8 cellular contexts compared by ENCODE assay signal in genomic region chr22:30245985-30246901, GRCh38. TPM values are rescaled to one million over a fixed set of nuclear protein-coding genes. Genes with fewer than 3 reads are reported as not detected.
DNase-seq lines count a peak whose midpoint lies in the region; ATAC-seq and TF ChIP-seq lines count a peak whose summit lies in the region.

LIF (minus strand) TSS chr22:30246759; CDS start chr22:30246695, 64 bp downstream.

- H3K36me3 ChIP-seq in ACC112 (ENCODE audit: insufficient read depth, low read length): no peaks in the 10 kb centered on the region; the same call in 1 of the 2 replicates
- H3K36me3 ChIP-seq in HEK293 (ENCODE audit: control insufficient read depth in 2 of 2, insufficient read depth in 1 of 2, low read length in 2 of 2): peaks cover 0 to 26% of the 10 kb centered on the region in 2 experiments; a peak in 1 of 3 replicates
- H3K36me3 ChIP-seq in lung (ENCODE audit: control insufficient read depth in 2 of 2, insufficient read depth in 2 of 2, low read length in 2 of 2): no peaks in the 10 kb centered on the region
- no peaks in the 10 kb centered on the region for H3K36me3 ChIP-seq in adrenal gland (replicated peaks in 1 of 2)

- H3K4me3 ChIP-seq in ACC112 (ENCODE audit: low read depth, low read length) (peak within 1 kb of the TSS; percentile 91), HEK293 (ENCODE audit: low read depth, low read length) (peak within 1 kb of the TSS; percentile 56), coronary artery (peak within 1 kb of the TSS; percentile 67), lung (peak within 1 kb of the TSS; percentile 30), adrenal gland (peak within 1 kb of the TSS in 2 of 4 donors; percentile 7 to 61)

- H3K27me3 ChIP-seq in ACC112 (ENCODE audit: insufficient read depth, low read length): no peaks in the 10 kb centered on the region
- no peaks in the 10 kb centered on the region for H3K27me3 ChIP-seq in lung (ENCODE audit: control insufficient read depth, insufficient read depth)
- no peaks in the 10 kb centered on the region for H3K27me3 ChIP-seq in adrenal gland

- H3K36me3 Mint-ChIP-seq in activated B cell treated with CpG ODN at 0.5 μM for 24 hours (ENCODE audit: low read depth): no peaks in the 10 kb centered on the region
- H3K36me3 Mint-ChIP-seq in stimulated activated naive B cell treated with anti-CD40 and anti-IgM and Interleukin-4, amounts not matched to agents 10 μg/mL and 1 μg/mL and 100 μg/mL, for 72 hours: peaks cover 2 to 7% of the 10 kb centered on the region in 2 donors

- CTCF ChIA-PET in HEK293 (lab: Yijun Ruan, JAX) (interaction anchor here (0.6 to 1.3 kb wide), 5 partner anchors 10 to 139 kb away, joined by 3 to 7 read pairs (median 4); no protein-coding TSS in a partner anchor), activated B cell treated with CpG ODN at 0.5 μM for 24 hours (lab: Charles Lee) (no interaction called here)

- DNase-seq in activated B cell treated with CpG ODN at 0.5 μM for 24 hours: no peak
- DNase-seq in coronary artery (ENCODE audit: low spot score): no peak
- no peak for DNase-seq in lung (ENCODE audit: low spot score)
- DNase-seq in stimulated activated naive B cell treated with anti-CD40 and anti-IgM and Interleukin-4, amounts not matched to agents 10 μg/mL and 1 μg/mL and 100 μg/mL, for 72 hours: no peak
- DNase-seq in adrenal gland: no peak

- H3K9me3 ChIP-seq in HEK293 (ENCODE audit: control insufficient read depth, insufficient read depth, low read depth, low read length) (no peaks in the 10 kb centered on the region), lung (ENCODE audit: control insufficient read depth in 2 of 2, insufficient read depth in 1 of 2, low read length in 1 of 2) (no peaks in the 10 kb centered on the region), adrenal gland (replicated peaks in 1 of 3) (no peaks in the 10 kb centered on the region)

- peaks cover 28% of the 10 kb centered on the region for H3K79me2 ChIP-seq in ACC112 (ENCODE audit: control insufficient read depth, insufficient read depth, low read length, unreplicated experiment)

- peak within 1 kb of the TSS; percentile 89 for H3K27ac ChIP-seq in ACC112 (ENCODE audit: low read depth, low read length)
- peak within 1 kb of the TSS; percentile 78; the same call in 1 of the 2 replicates for H3K27ac ChIP-seq in HEK293 (ENCODE audit: extremely low read depth, low read depth, low read length)
- no peak within 1 kb of the TSS for H3K27ac ChIP-seq in coronary artery
- H3K27ac ChIP-seq in lung (ENCODE audit: low read depth in 1 of 2, low read length in 1 of 2): peak within 1 kb of the TSS in 1 of 2 donors; percentile 21
- H3K27ac ChIP-seq in adrenal gland: no peak within 1 kb of the TSS

- intact Hi-C loops in activated B cell treated with CpG ODN at 0.5 μM for 24 hours (cut with micrococcal nuclease) (no loop called here), adrenal gland (cut with DNase I) (no loop called here)

- peaks cover 76% of the 10 kb centered on the region for H3K4me1 ChIP-seq in ACC112 (ENCODE audit: control insufficient read depth, insufficient read depth, low read length, unreplicated experiment)
- peaks cover 3% of the 10 kb centered on the region; the same call in 1 of the 2 replicates for H3K4me1 ChIP-seq in HEK293 (ENCODE audit: control insufficient read depth, insufficient read depth, low read length)
- H3K4me1 ChIP-seq in lung (ENCODE audit: control insufficient read depth in 2 of 2, insufficient read depth in 2 of 2, low read length in 2 of 2): peaks cover 0 to 9% of the 10 kb centered on the region in 2 donors
- H3K4me1 ChIP-seq in adrenal gland (replicated peaks in 1 of 2): peaks cover 8 to 16% of the 10 kb centered on the region in 2 donors

- TF ChIP-seq POLR2A in adrenal gland (IDR thresholded peaks at IDR 0.05): no peak

- H3K27ac Mint-ChIP-seq in activated B cell treated with CpG ODN at 0.5 μM for 24 hours: no peak within 1 kb of the TSS
- peak within 1 kb of the TSS; percentile 42 for H3K27ac Mint-ChIP-seq in stimulated activated naive B cell treated with anti-CD40 and anti-IgM and Interleukin-4, amounts not matched to agents 10 μg/mL and 1 μg/mL and 100 μg/mL, for 72 hours

- H3K27me3 Mint-ChIP-seq in activated B cell treated with CpG ODN at 0.5 μM for 24 hours: peaks cover 40% of the 10 kb centered on the region
- peaks cover 43 to 44% of the 10 kb centered on the region in 2 donors for H3K27me3 Mint-ChIP-seq in stimulated activated naive B cell treated with anti-CD40 and anti-IgM and Interleukin-4, amounts not matched to agents 10 μg/mL and 1 μg/mL and 100 μg/mL, for 72 hours

- no peak for ATAC-seq in activated B cell treated with CpG ODN at 0.5 μM for 24 hours (ENCODE audit: low read depth)
- no peak for ATAC-seq in lung (ENCODE audit: insufficient read depth, low FRiP score)
- ATAC-seq in stimulated activated naive B cell treated with anti-CD40 and anti-IgM and Interleukin-4, amounts not matched to agents 10 μg/mL and 1 μg/mL and 100 μg/mL, for 72 hours (replicated peaks): peak; percentile 54 to 66
- ATAC-seq in GM19351 (IDR thresholded peaks at IDR 0.05; ENCODE audit: unreplicated experiment): no peak

- POLR2A ChIA-PET in HEK293 (lab: Yijun Ruan, JAX) (interaction anchor here (0.6 to 1.8 kb wide), 3 partner anchors 9 to 39 kb away, joined by 3 to 7 read pairs (median 3); no protein-coding TSS in a partner anchor), activated B cell treated with CpG ODN at 0.5 μM for 24 hours (lab: Charles Lee) (interaction anchor here (0.7 kb wide), 1 partner anchor 9 kb away, joined by 3 read pairs; no protein-coding TSS in a partner anchor)

- peaks cover 15% of the 10 kb centered on the region for H3K4me1 Mint-ChIP-seq in activated B cell treated with CpG ODN at 0.5 μM for 24 hours
- H3K4me1 Mint-ChIP-seq in stimulated activated naive B cell treated with anti-CD40 and anti-IgM and Interleukin-4, amounts not matched to agents 10 μg/mL and 1 μg/mL and 100 μg/mL, for 72 hours: peaks cover 36 to 51% of the 10 kb centered on the region in 2 donors

- H2AFZ ChIP-seq in ACC112 (ENCODE audit: low read length, unreplicated experiment): peak within 1 kb of the TSS; percentile 50

- H3K4me3 Mint-ChIP-seq in activated B cell treated with CpG ODN at 0.5 μM for 24 hours: peak within 1 kb of the TSS; percentile 69
- H3K4me3 Mint-ChIP-seq in stimulated activated naive B cell treated with anti-CD40 and anti-IgM and Interleukin-4, amounts not matched to agents 10 μg/mL and 1 μg/mL and 100 μg/mL, for 72 hours: peak within 1 kb of the TSS; percentile 89 to 93

- no peaks in the 10 kb centered on the region for H3K9me3 Mint-ChIP-seq in activated B cell treated with CpG ODN at 0.5 μM for 24 hours
- H3K9me3 Mint-ChIP-seq in stimulated activated naive B cell treated with anti-CD40 and anti-IgM and Interleukin-4, amounts not matched to agents 10 μg/mL and 1 μg/mL and 100 μg/mL, for 72 hours: no peaks in the 10 kb centered on the region

- 2 to 3% methylated on average over 55 to 65 of the region's 65 CpGs for WGBS in lung, 2 donors
- 0 to 2% (median 2%) methylated on average over 33 to 65 of the region's 65 CpGs for WGBS in adrenal gland, 4 donors

- peak; percentile 84 for TF ChIP-seq CTCF in HEK293 (tag by site-specific recombination; IDR thresholded peaks at IDR 0.05)
- TF ChIP-seq CTCF in activated B cell treated with CpG ODN at 0.5 μM for 24 hours (IDR thresholded peaks at IDR 0.05): no peak
- TF ChIP-seq CTCF in coronary artery (IDR thresholded peaks at IDR 0.05): no peak
- TF ChIP-seq CTCF in lung (IDR thresholded peaks at IDR 0.05; ENCODE audit: control extremely low read depth, extremely low read depth): no peak
- peak in 2 of 6 experiments; percentile 8 to 17 for TF ChIP-seq CTCF in adrenal gland (IDR thresholded peaks at IDR 0.05)

TF ChIP-seq in HEK293, 187 proteins besides CTCF, POLR2A, EP300 and RAD21 (continues in another document):
- TF ChIP-seq ZSCAN16 (tag by site-specific recombination; IDR thresholded peaks at IDR 0.05): 0 out of 2 replicates have a peak, but pooled peaks have one; percentile 39
- peak; percentile 60; the same call in 1 of the 2 replicates for TF ChIP-seq ZBTB17 (tag by site-specific recombination; IDR thresholded peaks at IDR 0.05)
- TF ChIP-seq MYNN (tag by site-specific recombination; IDR thresholded peaks at IDR 0.05; ENCODE audit: borderline replicate concordance): no peak
- peak; percentile 50; the same call in 1 of the 2 replicates for TF ChIP-seq ZBTB48 (tag by site-specific recombination; IDR thresholded peaks at IDR 0.05)
- 0 out of 2 replicates have a peak, but pooled peaks have one; percentile 8 for TF ChIP-seq REPIN1 (tag by site-specific recombination; IDR thresholded peaks at IDR 0.05; ENCODE audit: low read depth)
- TF ChIP-seq KLF1 (tag by site-specific recombination; IDR thresholded peaks at IDR 0.05): peak; percentile 72
- TF ChIP-seq ZFP41 (tag by site-specific recombination; IDR thresholded peaks at IDR 0.05; ENCODE audit: borderline replicate concordance): no peak
- TF ChIP-seq, protein P1, sequence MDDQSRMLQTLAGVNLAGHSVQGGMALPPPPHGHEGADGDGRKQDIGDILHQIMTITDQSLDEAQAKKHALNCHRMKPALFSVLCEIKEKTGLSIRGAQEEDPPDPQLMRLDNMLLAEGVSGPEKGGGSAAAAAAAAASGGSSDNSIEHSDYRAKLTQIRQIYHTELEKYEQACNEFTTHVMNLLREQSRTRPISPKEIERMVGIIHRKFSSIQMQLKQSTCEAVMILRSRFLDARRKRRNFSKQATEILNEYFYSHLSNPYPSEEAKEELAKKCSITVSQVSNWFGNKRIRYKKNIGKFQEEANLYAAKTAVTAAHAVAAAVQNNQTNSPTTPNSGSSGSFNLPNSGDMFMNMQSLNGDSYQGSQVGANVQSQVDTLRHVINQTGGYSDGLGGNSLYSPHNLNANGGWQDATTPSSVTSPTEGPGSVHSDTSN (CRISPR knock-in tag; IDR thresholded peaks at IDR 0.05): 0 out of 2 replicates have a peak, but pooled peaks have one; percentile 47
- TF ChIP-seq AEBP2 (tag by site-specific recombination; IDR thresholded peaks at IDR 0.05; ENCODE audit: borderline replicate concordance): no peak

RNA-seq across cellular contexts. Expression of gene LIF, which starts in this region (rescaled TPM):
- 0.42 and 0.44 TPM in 2 replicates for total RNA-seq in activated B cell treated with CpG ODN at 0.5 μM for 24 hours
- total RNA-seq in lung: 1 to 10 TPM in 1 of 2 donors, under 1 TPM in 1; 0.77 to 5.1 TPM
- polyA plus RNA-seq in lung: 10 to 100 TPM in 1 of 2 donors, 1 to 10 TPM in 1; 5.1 to 26.1 TPM
- total RNA-seq in adrenal gland: 1 to 10 TPM in 6 of 8 donors, under 1 TPM in 2; 0.69 to 9.3 (median 2.6) TPM
- polyA plus RNA-seq in adrenal gland: 1 to 10 TPM in 2 of 3 donors, under 1 TPM in 1; 0.49 to 2.4 (median 1.4) TPM

Comparison
In these comparisons a context has a peak if more than half of its experiments do, and no peak if none do; other contexts are left out.
1. H3K27ac ChIP-seq: peak in ACC112 (single experiment) and HEK293 (single experiment); none in coronary artery (0 of 2) and adrenal gland (0 of 5).
2. ATAC-seq: peak in stimulated activated naive B cell treated with anti-CD40 and anti-IgM and Interleukin-4, amounts not matched to agents 10 μg/mL and 1 μg/mL and 100 μg/mL, for 72 hours (2 of 2); none in activated B cell treated with CpG ODN at 0.5 μM for 24 hours (single experiment), lung (single experiment) and GM19351 (single experiment).